ENCODE assay signal across 8 cellular contexts in genomic region chr6:158869604-158870417, GRCh38. TPM values are rescaled to one million over a fixed set of nuclear protein-coding genes. Genes with fewer than 3 reads are reported as not detected.
DNase-seq lines count a peak whose midpoint lies in the region; FAIRE-seq and TF ChIP-seq lines count a peak whose summit lies in the region.

No MANE protein-coding gene starts in this region.

- 10% methylated on average over 18 of the region's 69 CpGs for WGBS in suprapubic skin

- H3K4me3 ChIP-seq in H7 (ENCODE audit: insufficient read depth, low read depth, low read length) (peak overlapping the region; percentile 53), suprapubic skin (peak overlapping the region; percentile 42)

- H3K36me3 ChIP-seq in H7 (replicated peaks; ENCODE audit: control insufficient read depth, insufficient read depth, low read length) (no peaks in the 10 kb centered on the region), suprapubic skin (no peaks in the 10 kb centered on the region)

- H3K27ac ChIP-seq in suprapubic skin, result peak overlapping the region; percentile 92

- peaks cover 17% of the 10 kb centered on the region for H3K4me1 ChIP-seq in suprapubic skin

- no peaks in the 10 kb centered on the region for H3K27me3 ChIP-seq in H7 (ENCODE audit: control insufficient read depth, insufficient read depth, low read length)
- H3K27me3 ChIP-seq in suprapubic skin, result no peaks in the 10 kb centered on the region

- no peaks in the 10 kb centered on the region for H3K9me3 ChIP-seq in suprapubic skin

- no peak for TF ChIP-seq EP300 in suprapubic skin (IDR thresholded peaks at IDR 0.05)

- peak; percentile 64 for DNase-seq in GM04504 (ENCODE audit: low read depth)
- DNase-seq in H7, result peak; percentile 99
- DNase-seq in LoVo (ENCODE audit: low spot score), result peak; percentile 97
- DNase-seq in SHP77 treated with DMSO at 0.1 percent for 48 hours (lab: John Stamatoyannopoulos, UW), result peak; percentile 86
- peak; percentile 95 for DNase-seq in activated gamma-delta T cell treated with anti-CD3 and anti-CD28 coated beads, Interleukin-2, amount 50 U/mL, for 16 hours (ENCODE audit: low read depth)
- DNase-seq in frontal cortex (ENCODE audit: low spot score in 2 of 2), result peak; percentile 74 to 83
- DNase-seq in nucleus accumbens (lab: John Stamatoyannopoulos, UW), result peak in 52 of 56 donors; percentile 19 to 94 (median 70)
- peak; percentile 89 for DNase-seq in suprapubic skin (ENCODE audit: low spot score in 2 of 2)

- TF ChIP-seq CTCF in suprapubic skin (IDR thresholded peaks at IDR 0.05), result no peak

- FAIRE-seq in frontal cortex (lab: Jason Lieb, UNC), result no peak

- peak in 1 of 2 donors; percentile 15 for TF ChIP-seq POLR2A in suprapubic skin (IDR thresholded peaks at IDR 0.05)

RNA-seq across cellular contexts. Expression of gene EZR, which starts 50.6 kb away (rescaled TPM):
- 203 and 216 TPM in 2 replicates for total RNA-seq in H7 (2014; rRNA removed; shearing (Covaris generic))
- total RNA-seq in frontal cortex (114 TPM), suprapubic skin (100 to 1,000 TPM; 154 to 394 (median 238) TPM)

Comparison
In these comparisons a context has a peak if more than half of its experiments do, and no peak if none do; other contexts are left out.
1. Peak in every context shown above with its lines: DNase-seq, H3K4me3 ChIP-seq and H3K27ac ChIP-seq.